In the genomic region with DNA sequence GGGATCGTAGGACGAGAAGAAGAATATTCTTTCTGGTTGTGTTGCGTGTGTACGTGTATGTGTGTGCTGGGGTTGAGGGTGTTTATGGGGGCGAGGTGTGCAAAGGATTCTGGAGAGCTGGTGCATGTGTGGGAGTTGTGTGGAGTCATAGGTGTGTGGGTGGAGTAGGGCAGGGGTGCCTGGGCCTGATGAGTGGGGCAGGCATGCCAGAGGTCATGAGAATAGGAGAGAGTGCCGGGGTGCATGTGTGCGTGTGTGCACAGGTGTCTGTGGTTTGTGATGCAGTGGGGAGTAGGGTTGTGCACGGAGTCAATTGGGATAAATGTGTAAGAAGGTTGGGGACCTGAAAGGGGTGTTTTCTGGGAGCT, we compare ENCODE assay signal across 7 cellular contexts. TPM values are rescaled to one million over a fixed set of nuclear protein-coding genes. Genes with fewer than 3 reads are reported as not detected.
DNase-seq lines count a peak whose midpoint lies in the region; ATAC-seq, FAIRE-seq and TF ChIP-seq lines count a peak whose summit lies in the region.
"Had no signal": no experiment of that assay in that cellular context is flagged by ENCODE, and none has a peak within 500 bp of the region (broad histone marks: within the 10 kb centered on the region; RNA-seq: fewer than 3 reads in every experiment).

No MANE protein-coding gene starts in this region.

- peaks cover 0 to 2% (median 0%) of the 10 kb centered on the region in 7 donors for H3K9me3 Mint-ChIP-seq in CD14-positive monocyte
- H3K9me3 Mint-ChIP-seq in activated naive CD8-positive, alpha-beta T cell treated with anti-CD3 and anti-CD28 coated beads, Interleukin-2, amount 50 U/mL, for 24 hours = no peaks in the 10 kb centered on the region

- ATAC-seq in activated naive CD8-positive, alpha-beta T cell treated with anti-CD3 and anti-CD28 coated beads, Interleukin-2, amount 50 U/mL, for 24 hours = peak; percentile 34
- ATAC-seq in GM21423 (IDR thresholded peaks at IDR 0.05; ENCODE audit: unreplicated experiment) (no peak), GM19351 (IDR thresholded peaks at IDR 0.05; ENCODE audit: unreplicated experiment) (no peak)

- no peak for FAIRE-seq in H54 (lab: Jason Lieb, UNC)

- TF ChIP-seq CTCF in CD14-positive monocyte (IDR thresholded peaks at IDR 0.05) = no peak

- peak overlapping the region; percentile 44 for H3K4me3 ChIP-seq in mesodermal cell (ENCODE audit: extremely low read depth, insufficient read depth, low read length, poor library complexity, severe bottlenecking)
- H3K4me3 ChIP-seq: SJSA1 had no signal

- 66 to 70% methylated on average over 7 to 8 of the region's 8 CpGs for WGBS in mesodermal cell (ENCODE audit: insufficient coverage in 2 of 2), 2 experiments

- intact Hi-C loops in CD14-positive monocyte (cut with micrococcal nuclease) = loop anchor here in 1 of 2 donors (10.0 kb wide), 1 partner anchor 48 kb away; the partner anchor contains the start of gene B3GNT8

- peak overlapping the region; percentile 29 for H3K27ac ChIP-seq in mesodermal cell (ENCODE audit: low read depth, low read length, severe bottlenecking)
- H3K27ac ChIP-seq: SJSA1 had no signal

- no peaks in the 10 kb centered on the region for H3K4me1 ChIP-seq in mesodermal cell (ENCODE audit: control insufficient read depth, insufficient read depth, low read length, poor library complexity, severe bottlenecking)

- H3K4me3 Mint-ChIP-seq in CD14-positive monocyte = peak overlapping the region; percentile 92 to 94
- peak overlapping the region; percentile 60 for H3K4me3 Mint-ChIP-seq in activated naive CD8-positive, alpha-beta T cell treated with anti-CD3 and anti-CD28 coated beads, Interleukin-2, amount 50 U/mL, for 24 hours

- peaks cover 48% of the 10 kb centered on the region for H3K4me1 Mint-ChIP-seq in CD14-positive monocyte
- H3K4me1 Mint-ChIP-seq in activated naive CD8-positive, alpha-beta T cell treated with anti-CD3 and anti-CD28 coated beads, Interleukin-2, amount 50 U/mL, for 24 hours = peaks cover 16% of the 10 kb centered on the region

- peak overlapping the region in 6 of 7 donors; percentile 67 to 93 (median 80) for H3K27ac Mint-ChIP-seq in CD14-positive monocyte
- peak overlapping the region; percentile 7 for H3K27ac Mint-ChIP-seq in activated naive CD8-positive, alpha-beta T cell treated with anti-CD3 and anti-CD28 coated beads, Interleukin-2, amount 50 U/mL, for 24 hours

- no peaks in the 10 kb centered on the region for H3K9me3 ChIP-seq in mesodermal cell (ENCODE audit: control insufficient read depth, low read length)
- H3K9me3 ChIP-seq: SJSA1 had no signal

- H3K27me3 Mint-ChIP-seq in CD14-positive monocyte (ENCODE audit: low read depth in 3 of 3) = peaks cover 0 to 2% (median 0%) of the 10 kb centered on the region in 3 donors
- no peaks in the 10 kb centered on the region for H3K27me3 Mint-ChIP-seq in activated naive CD8-positive, alpha-beta T cell treated with anti-CD3 and anti-CD28 coated beads, Interleukin-2, amount 50 U/mL, for 24 hours

- peaks cover 3% of the 10 kb centered on the region for H3K36me3 ChIP-seq in mesodermal cell (ENCODE audit: control insufficient read depth, insufficient read depth, low read length)
- H3K36me3 ChIP-seq: SJSA1 had no signal

- TF ChIP-seq POLR2A in H54 (IDR thresholded peaks at IDR 0.05; ENCODE audit: low read depth, low read length) = no peak

- DNase-seq in CD14-positive monocyte (ENCODE audit: low spot score) (no peak), H54 (ENCODE audit: insufficient read length, low spot score) (no peak)
- DNase-seq in activated naive CD8-positive, alpha-beta T cell treated with anti-CD3 and anti-CD28 coated beads, Interleukin-2, amount 50 U/mL, for 24 hours = peak; percentile 18

- peaks cover 5 to 21% of the 10 kb centered on the region in 2 donors for H3K36me3 Mint-ChIP-seq in CD14-positive monocyte
- no peaks in the 10 kb centered on the region for H3K36me3 Mint-ChIP-seq in activated naive CD8-positive, alpha-beta T cell treated with anti-CD3 and anti-CD28 coated beads, Interleukin-2, amount 50 U/mL, for 24 hours (ENCODE audit: low read depth)

RNA-seq across cellular contexts. Expression of gene TMEM91, which starts 0.6 kb away (rescaled TPM):
- polyA plus RNA-seq in CD14-positive monocyte = 10 to 100 TPM; 29.1 to 34.9 TPM
- 11.1 TPM for polyA plus RNA-seq in mesodermal cell (2013, experiment 1 of 2)
- 7.8 TPM for polyA plus RNA-seq in mesodermal cell (2013, experiment 2 of 2)

RNA-seq across cellular contexts. Expression of gene B9D2, which starts 13.0 kb away (rescaled TPM):
- 10 to 100 TPM; 25.1 to 32.5 TPM for polyA plus RNA-seq in CD14-positive monocyte
- 5.7 TPM for polyA plus RNA-seq in mesodermal cell (2013, experiment 1 of 2)
- polyA plus RNA-seq in mesodermal cell (2013, experiment 2 of 2) = 6.2 TPM

RNA-seq across cellular contexts. Expression of gene EXOSC5, which starts 20.2 kb away (rescaled TPM):
- polyA plus RNA-seq in CD14-positive monocyte = 10 to 100 TPM; 40.5 to 58.7 TPM
- polyA plus RNA-seq in mesodermal cell (2013, experiment 1 of 2) = 20.8 TPM
- polyA plus RNA-seq in mesodermal cell (2013, experiment 2 of 2) = 17.5 TPM

RNA-seq across cellular contexts. Expression of gene BCKDHA, which starts 20.6 kb away (rescaled TPM):
- 10 to 100 TPM; 87.6 to 90.1 TPM for polyA plus RNA-seq in CD14-positive monocyte
- 46.9 TPM for polyA plus RNA-seq in mesodermal cell (2013, experiment 1 of 2)
- polyA plus RNA-seq in mesodermal cell (2013, experiment 2 of 2) = 39.0 TPM

RNA-seq across cellular contexts. Expression of gene TGFB1, which starts 23.3 kb away (rescaled TPM):
- 10 to 100 TPM; 30.6 to 42.2 TPM for polyA plus RNA-seq in CD14-positive monocyte
- polyA plus RNA-seq in mesodermal cell (2013, experiment 1 of 2) = 344 TPM
- polyA plus RNA-seq in mesodermal cell (2013, experiment 2 of 2) = 264 TPM
